In the genomic region with DNA sequence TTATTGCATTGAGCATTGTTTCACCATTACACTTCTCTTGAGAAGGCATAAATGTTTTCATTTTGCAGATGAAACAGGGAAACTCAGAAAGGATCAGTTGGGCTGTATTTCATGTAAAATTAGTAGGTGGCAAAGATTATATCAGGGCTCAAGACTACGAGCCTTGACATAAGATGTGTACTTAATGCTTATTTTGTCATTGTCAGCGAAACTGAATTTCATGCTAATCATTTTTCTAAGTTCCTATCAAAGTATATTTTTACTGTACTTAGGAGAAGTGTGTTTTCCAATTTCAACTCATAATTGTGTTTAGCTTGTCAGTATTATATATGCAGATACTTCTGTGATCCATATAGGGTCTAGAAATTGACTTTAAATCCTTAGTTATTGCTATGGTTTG, we compare ENCODE assay signal across 31 cellular contexts.
"Had no signal": no experiment of that assay in that cellular context is flagged by ENCODE, and none has a peak within 500 bp of the region (broad histone marks: within the 10 kb centered on the region; RNA-seq: fewer than 3 reads in every experiment).

No MANE protein-coding gene starts in this region.

- ATAC-seq: natural killer cell; psoas muscle; right cardiac atrium; sciatic nerve; stimulated activated memory B cell treated with anti-CD40 and anti-IgM and Interleukin-4, amounts not matched to agents 10 μg/mL and 1 μg/mL and 100 μg/mL, for 72 hours; stimulated activated naive CD8-positive, alpha-beta T cell treated with anti-CD3 and anti-CD28 coated beads, Interleukin-15, amount 100 ng/mL, for 72 hours; stimulated activated naive CD8-positive, alpha-beta T cell treated with anti-CD3 and anti-CD28 coated beads, Interleukin-15, Interleukin-2, amounts not matched to agents 100 U/mL and 50 U/mL, for 24 hours; upper lobe of right lung had no signal

- DNase-seq: natural killer cell; occipital lobe; ovary; posterior cingulate gyrus; psoas muscle; right cardiac atrium; spleen; stimulated activated CD4-positive, alpha-beta T cell treated with anti-CD3 and anti-CD28 coated beads, Interleukin-12 subunit alpha, Interleukin-12 subunit beta, amount 100 ng/mL, for 4 hours; stimulated activated CD4-positive, alpha-beta T cell treated with anti-CD3 and anti-CD28 coated beads, Interleukin-1b, Interleukin-23, amount 100 ng/mL, for 48 hours; stimulated activated CD4-positive, alpha-beta T cell treated with anti-CD3 and anti-CD28 coated beads, Interleukin-4, amount 100 ng/mL, for 1 hour; stimulated activated CD4-positive, alpha-beta T cell treated with anti-CD3 and anti-CD28 coated beads, Interleukin-4, amount 100 ng/mL, for 4 hours; stimulated activated CD8-positive, alpha-beta memory T cell treated with anti-CD3 and anti-CD28 coated beads, Interleukin-4, amount 100 ng/mL, for 48 hours; stimulated activated naive CD4-positive, alpha-beta T cell; stimulated activated naive CD8-positive, alpha-beta T cell treated with anti-CD3 and anti-CD28 coated beads, Interleukin-15, amount 100 ng/mL, for 72 hours; stimulated activated naive CD8-positive, alpha-beta T cell treated with anti-CD3 and anti-CD28 coated beads, Interleukin-15, Interleukin-2, amounts not matched to agents 100 U/mL and 50 U/mL, for 24 hours; substantia nigra; testis; tibial artery; transverse colon; upper lobe of right lung; uterus had no signal

- H3K27me3 Mint-ChIP-seq: progenitor cell of endocrine pancreas; stimulated activated memory B cell treated with anti-CD40 and anti-IgM and Interleukin-4, amounts not matched to agents 10 μg/mL and 1 μg/mL and 100 μg/mL, for 72 hours; stimulated activated naive CD8-positive, alpha-beta T cell treated with anti-CD3 and anti-CD28 coated beads, Interleukin-15, amount 100 ng/mL, for 72 hours; type B pancreatic cell had no signal

- H3K27ac ChIP-seq: neural progenitor cell, ovary, parathyroid adenoma, psoas muscle, skin epidermis, spleen, suprapubic skin, testis, tibial artery, transverse colon, upper lobe of right lung, uterus had no signal

- H3K27me3 ChIP-seq: neural progenitor cell, ovary, spleen, suprapubic skin, testis, tibial artery, transverse colon, upper lobe of right lung, uterus had no signal

- H3K4me3 Mint-ChIP-seq: natural killer cell; nephron; neural progenitor cell; stimulated activated memory B cell treated with anti-CD40 and anti-IgM and Interleukin-4, amounts not matched to agents 10 μg/mL and 1 μg/mL and 100 μg/mL, for 72 hours; stimulated activated naive CD8-positive, alpha-beta T cell treated with anti-CD3 and anti-CD28 coated beads, Interleukin-15, amount 100 ng/mL, for 72 hours; type B pancreatic cell had no signal

- H3K9ac ChIP-seq: neural progenitor cell, parathyroid adenoma had no signal

- H3K4me2 ChIP-seq: neural progenitor cell, smooth muscle cell had no signal

- H3K4me1 ChIP-seq: parathyroid adenoma, psoas muscle, spleen, suprapubic skin, testis, transverse colon, uterus had no signal

- H3K36me3 ChIP-seq: neural progenitor cell, ovary, spleen, suprapubic skin, tibial artery, transverse colon, upper lobe of right lung, uterus had no signal

- H3K9me3 Mint-ChIP-seq: nephron; neural progenitor cell; stimulated activated memory B cell treated with anti-CD40 and anti-IgM and Interleukin-4, amounts not matched to agents 10 μg/mL and 1 μg/mL and 100 μg/mL, for 72 hours; type B pancreatic cell had no signal

- H2AFZ ChIP-seq: neural progenitor cell, parathyroid adenoma had no signal

- H3K4me1 Mint-ChIP-seq: natural killer cell; neural progenitor cell; stimulated activated memory B cell treated with anti-CD40 and anti-IgM and Interleukin-4, amounts not matched to agents 10 μg/mL and 1 μg/mL and 100 μg/mL, for 72 hours; stimulated activated naive CD8-positive, alpha-beta T cell treated with anti-CD3 and anti-CD28 coated beads, Interleukin-15, amount 100 ng/mL, for 72 hours had no signal

- H3K9me3 ChIP-seq: ovary, psoas muscle, suprapubic skin, testis, tibial artery, transverse colon, upper lobe of right lung, uterus had no signal

- H3K27ac Mint-ChIP-seq: natural killer cell; nephron; neural progenitor cell; progenitor cell of endocrine pancreas; stimulated activated memory B cell treated with anti-CD40 and anti-IgM and Interleukin-4, amounts not matched to agents 10 μg/mL and 1 μg/mL and 100 μg/mL, for 72 hours; stimulated activated naive CD8-positive, alpha-beta T cell treated with anti-CD3 and anti-CD28 coated beads, Interleukin-15, amount 100 ng/mL, for 72 hours; type B pancreatic cell had no signal

- H3K36me3 Mint-ChIP-seq: natural killer cell; stimulated activated memory B cell treated with anti-CD40 and anti-IgM and Interleukin-4, amounts not matched to agents 10 μg/mL and 1 μg/mL and 100 μg/mL, for 72 hours; type B pancreatic cell had no signal

- H3K4me3 ChIP-seq: neural progenitor cell, ovary, psoas muscle, skin epidermis, smooth muscle cell, spleen, suprapubic skin, testis, tibial artery, transverse colon, upper lobe of right lung, uterus had no signal
